12 cellular contexts compared by ENCODE assay signal in the genomic region with DNA sequence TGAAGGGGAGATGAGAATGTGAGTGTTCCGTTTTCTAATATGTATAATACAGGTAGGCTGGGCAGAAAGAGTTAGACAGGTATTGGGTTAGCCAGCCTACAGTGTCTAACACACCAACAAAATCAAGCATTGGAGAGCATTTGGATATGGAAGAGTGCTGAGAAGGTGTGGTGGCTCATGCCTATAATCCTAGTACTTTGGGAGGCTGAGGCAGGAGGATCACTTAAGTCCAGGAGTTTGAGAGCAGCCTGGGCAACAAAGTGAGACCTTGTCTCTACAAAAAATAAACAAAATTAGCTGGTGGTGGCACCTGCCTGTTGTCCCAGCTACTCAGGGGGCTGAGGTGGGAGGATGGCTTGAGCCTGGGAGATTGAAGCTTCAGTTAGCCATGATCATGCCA. TPM values are rescaled to one million over a fixed set of nuclear protein-coding genes. Genes with fewer than 3 reads are reported as not detected.
DNase-seq lines count a peak whose midpoint lies in the region; ATAC-seq and TF ChIP-seq lines count a peak whose summit lies in the region.
"Had no signal": no experiment of that assay in that cellular context is flagged by ENCODE, and none has a peak within 500 bp of the region (broad histone marks: within the 10 kb centered on the region; RNA-seq: fewer than 3 reads in every experiment).

No MANE protein-coding gene starts in this region.

- CTCF ChIA-PET in CD8-positive, alpha-beta memory T cell (lab: Charles Lee), result interaction anchor here (1.0 to 1.6 kb wide), 3 partner anchors 10 to 42 kb away, joined by 3 to 5 read pairs (median 4); no protein-coding TSS in a partner anchor
- CTCF ChIA-PET in activated CD8-positive, alpha-beta memory T cell treated with anti-CD3 and anti-CD28 coated beads, Interleukin-2, amount 10 ng/mL, durations not matched to agents 7 days and 5 days (lab: Charles Lee), result interaction anchor here (1.3 to 2.1 kb wide), 2 partner anchors 17 to 61 kb away, joined by 3 to 13 read pairs; no protein-coding TSS in a partner anchor

- intact Hi-C loops in esophagus muscularis mucosa (cut with DNase I), result no loop called here

- peaks cover 19 to 22% (median 21%) of the 10 kb centered on the region in 3 donors for H3K4me1 Mint-ChIP-seq in CD8-positive, alpha-beta memory T cell
- peaks cover 12% of the 10 kb centered on the region for H3K4me1 Mint-ChIP-seq in T-helper 17 cell
- peaks cover 15% of the 10 kb centered on the region for H3K4me1 Mint-ChIP-seq in memory B cell
- H3K4me1 Mint-ChIP-seq in stimulated activated effector memory CD8-positive, alpha-beta T cell treated with anti-CD3 and anti-CD28 coated beads, Interleukin-12 subunit alpha, Interleukin-12 subunit beta, amount 100 ng/mL, for 72 hours, result peaks cover 18% of the 10 kb centered on the region
- peaks cover 18% of the 10 kb centered on the region for H3K4me1 Mint-ChIP-seq in activated CD8-positive, alpha-beta memory T cell treated with anti-CD3 and anti-CD28 coated beads, Interleukin-2, amount 10 ng/mL, durations not matched to agents 7 days and 5 days
- H3K4me1 Mint-ChIP-seq: H9 had no signal

- H3K27me3 ChIP-seq in CD8-positive, alpha-beta memory T cell (ENCODE audit: insufficient read depth, low read length, poor library complexity, severe bottlenecking), result no peaks in the 10 kb centered on the region
- H3K27me3 ChIP-seq in esophagus muscularis mucosa, result peaks cover 0 to 12% (median 0%) of the 10 kb centered on the region in 4 donors
- H3K27me3 ChIP-seq: BLaER1 treated with 17β-estradiol and CSF1 and Interleukin-3, amounts not matched to agents 10 nM and 100 nM had no signal

- no peak for ATAC-seq in T-helper 17 cell
- ATAC-seq in memory B cell (ENCODE audit: low read depth), result no peak
- no peak for ATAC-seq in stimulated activated effector memory CD8-positive, alpha-beta T cell treated with anti-CD3 and anti-CD28 coated beads, Interleukin-12 subunit alpha, Interleukin-12 subunit beta, amount 100 ng/mL, for 72 hours
- ATAC-seq in activated CD8-positive, alpha-beta memory T cell treated with anti-CD3 and anti-CD28 coated beads, Interleukin-2, amount 10 ng/mL, durations not matched to agents 7 days and 5 days, result no peak

- H3K4me3 Mint-ChIP-seq in CD8-positive, alpha-beta memory T cell, result peak overlapping the region; percentile 2 to 84 (median 67)
- H3K4me3 Mint-ChIP-seq in T-helper 17 cell (no peak overlapping the region), memory B cell (no peak overlapping the region)
- H3K4me3 Mint-ChIP-seq in stimulated activated effector memory CD8-positive, alpha-beta T cell treated with anti-CD3 and anti-CD28 coated beads, Interleukin-12 subunit alpha, Interleukin-12 subunit beta, amount 100 ng/mL, for 72 hours, result peak overlapping the region; percentile 43
- H3K4me3 Mint-ChIP-seq in activated CD8-positive, alpha-beta memory T cell treated with anti-CD3 and anti-CD28 coated beads, Interleukin-2, amount 10 ng/mL, durations not matched to agents 7 days and 5 days, result no peak overlapping the region
- H3K4me3 Mint-ChIP-seq: H9 had no signal

- no peaks in the 10 kb centered on the region for H3K9me3 Mint-ChIP-seq in CD8-positive, alpha-beta memory T cell
- H3K9me3 Mint-ChIP-seq in memory B cell, result no peaks in the 10 kb centered on the region
- H3K9me3 Mint-ChIP-seq in stimulated activated effector memory CD8-positive, alpha-beta T cell treated with anti-CD3 and anti-CD28 coated beads, Interleukin-12 subunit alpha, Interleukin-12 subunit beta, amount 100 ng/mL, for 72 hours, result no peaks in the 10 kb centered on the region
- no peaks in the 10 kb centered on the region for H3K9me3 Mint-ChIP-seq in activated CD8-positive, alpha-beta memory T cell treated with anti-CD3 and anti-CD28 coated beads, Interleukin-2, amount 10 ng/mL, durations not matched to agents 7 days and 5 days (ENCODE audit: low read depth)
- H3K9me3 Mint-ChIP-seq: H9 had no signal

- no peak for TF ChIP-seq CTCF in esophagus muscularis mucosa (IDR thresholded peaks at IDR 0.05)

- H3K27ac Mint-ChIP-seq in CD8-positive, alpha-beta memory T cell, result peak overlapping the region; percentile 53 to 94 (median 84)
- H3K27ac Mint-ChIP-seq in T-helper 17 cell, result peak overlapping the region; percentile 27
- H3K27ac Mint-ChIP-seq in memory B cell, result peak overlapping the region; percentile 35
- H3K27ac Mint-ChIP-seq in stimulated activated effector memory CD8-positive, alpha-beta T cell treated with anti-CD3 and anti-CD28 coated beads, Interleukin-12 subunit alpha, Interleukin-12 subunit beta, amount 100 ng/mL, for 72 hours, result no peak overlapping the region
- H3K27ac Mint-ChIP-seq in activated CD8-positive, alpha-beta memory T cell treated with anti-CD3 and anti-CD28 coated beads, Interleukin-2, amount 10 ng/mL, durations not matched to agents 7 days and 5 days, result no peak overlapping the region
- H3K27ac Mint-ChIP-seq: B cell, H9 had no signal

- H3K4me3 ChIP-seq in CD8-positive, alpha-beta memory T cell (ENCODE audit: low read length), result no peak overlapping the region
- H3K4me3 ChIP-seq in esophagus muscularis mucosa, result no peak overlapping the region
- H3K4me3 ChIP-seq: BLaER1 treated with 17β-estradiol and CSF1 and Interleukin-3, amounts not matched to agents 10 nM and 100 nM had no signal

- WGBS in esophagus muscularis mucosa, result 84% methylated on average over 1 of the region's 1 CpG

- H3K4me1 ChIP-seq in CD8-positive, alpha-beta memory T cell (ENCODE audit: insufficient read depth, low read length), result peaks cover 5% of the 10 kb centered on the region
- H3K4me1 ChIP-seq in esophagus muscularis mucosa, result peaks cover 0 to 2% (median 0%) of the 10 kb centered on the region in 4 donors
- H3K4me1 ChIP-seq: Caco-2 had no signal

- no peaks in the 10 kb centered on the region for H3K36me3 Mint-ChIP-seq in CD8-positive, alpha-beta memory T cell
- H3K36me3 Mint-ChIP-seq in T-helper 17 cell (ENCODE audit: low read depth) (no peaks in the 10 kb centered on the region), memory B cell (no peaks in the 10 kb centered on the region)
- H3K36me3 Mint-ChIP-seq in stimulated activated effector memory CD8-positive, alpha-beta T cell treated with anti-CD3 and anti-CD28 coated beads, Interleukin-12 subunit alpha, Interleukin-12 subunit beta, amount 100 ng/mL, for 72 hours, result no peaks in the 10 kb centered on the region
- H3K36me3 Mint-ChIP-seq in activated CD8-positive, alpha-beta memory T cell treated with anti-CD3 and anti-CD28 coated beads, Interleukin-2, amount 10 ng/mL, durations not matched to agents 7 days and 5 days, result no peaks in the 10 kb centered on the region

- peak overlapping the region; percentile 0 for H3K27ac ChIP-seq in CD8-positive, alpha-beta memory T cell (ENCODE audit: low read depth, low read length)
- no peak overlapping the region for H3K27ac ChIP-seq in esophagus muscularis mucosa (replicated peaks in 1 of 4)
- H3K27ac ChIP-seq: BLaER1 treated with 17β-estradiol and CSF1 and Interleukin-3, amounts not matched to agents 10 nM and 100 nM had no signal

- no peaks in the 10 kb centered on the region for H3K36me3 ChIP-seq in CD8-positive, alpha-beta memory T cell (ENCODE audit: insufficient read depth, low read length)
- H3K36me3 ChIP-seq in esophagus muscularis mucosa, result no peaks in the 10 kb centered on the region
- H3K36me3 ChIP-seq: BLaER1 treated with 17β-estradiol and CSF1 and Interleukin-3, amounts not matched to agents 10 nM and 100 nM had no signal

- DNase-seq in CD8-positive, alpha-beta memory T cell, result no peak
- DNase-seq in T-helper 17 cell (no peak), memory B cell (ENCODE audit: low spot score in 2 of 2) (no peak), esophagus muscularis mucosa (ENCODE audit: extremely low spot score) (no peak), hippocampal formation (lab: John Stamatoyannopoulos, UW) (no peak)
- DNase-seq in stimulated activated effector memory CD8-positive, alpha-beta T cell treated with anti-CD3 and anti-CD28 coated beads, Interleukin-12 subunit alpha, Interleukin-12 subunit beta, amount 100 ng/mL, for 72 hours (ENCODE audit: low spot score in 2 of 2), result no peak
- DNase-seq in activated CD8-positive, alpha-beta memory T cell treated with anti-CD3 and anti-CD28 coated beads, Interleukin-2, amount 10 ng/mL, durations not matched to agents 7 days and 5 days, result no peak
- DNase-seq: Caco-2, H9, IMR-90 had no signal

- TF ChIP-seq POLR2A in esophagus muscularis mucosa (IDR thresholded peaks at IDR 0.05; ENCODE audit: low read depth), result no peak

- POLR2A ChIA-PET in CD8-positive, alpha-beta memory T cell (lab: Charles Lee), result interaction anchor here (1.3 kb wide), 1 partner anchor 15 kb away, joined by 4 read pairs; no protein-coding TSS in a partner anchor

- no peaks in the 10 kb centered on the region for H3K9me3 ChIP-seq in CD8-positive, alpha-beta memory T cell (ENCODE audit: low read length)
- no peaks in the 10 kb centered on the region for H3K9me3 ChIP-seq in T-helper 17 cell (ENCODE audit: control insufficient read depth, low read length, poor library complexity, severe bottlenecking)
- H3K9me3 ChIP-seq in esophagus muscularis mucosa, result no peaks in the 10 kb centered on the region
- H3K9me3 ChIP-seq: BLaER1 treated with 17β-estradiol and CSF1 and Interleukin-3, amounts not matched to agents 10 nM and 100 nM; Caco-2 had no signal

- H3K27me3 Mint-ChIP-seq in CD8-positive, alpha-beta memory T cell, result peaks cover 0 to 3% of the 10 kb centered on the region in 2 donors
- H3K27me3 Mint-ChIP-seq in T-helper 17 cell (peaks cover 4% of the 10 kb centered on the region), memory B cell (no peaks in the 10 kb centered on the region)
- peaks cover 7% of the 10 kb centered on the region for H3K27me3 Mint-ChIP-seq in activated CD8-positive, alpha-beta memory T cell treated with anti-CD3 and anti-CD28 coated beads, Interleukin-2, amount 10 ng/mL, durations not matched to agents 7 days and 5 days
- H3K27me3 Mint-ChIP-seq: B cell had no signal

- TF ChIP-seq EP300 in esophagus muscularis mucosa (IDR thresholded peaks at IDR 0.05), result no peak

RNA-seq across cellular contexts. Expression of gene SLC23A2, which starts 38.6 kb away (rescaled TPM):
- 10 to 100 TPM; 20.6 to 24.3 TPM for total RNA-seq in CD8-positive, alpha-beta memory T cell
- 6.7 TPM for polyA plus RNA-seq in CD8-positive, alpha-beta memory T cell
- total RNA-seq in T-helper 17 cell, result 10 to 100 TPM; 18.0 to 24.4 TPM
- 10 to 100 TPM in 3 of 4 donors, 1 to 10 TPM in 1; 8.7 to 16.0 (median 12.2) TPM for total RNA-seq in esophagus muscularis mucosa
- 10 to 100 TPM; 16.1 to 16.5 TPM for total RNA-seq in activated CD8-positive, alpha-beta memory T cell treated with anti-CD3 and anti-CD28 coated beads, Interleukin-2, amount 10 ng/mL, durations not matched to agents 7 days and 5 days

Comparison
In these comparisons a context has a peak if more than half of its experiments do, and no peak if none do; other contexts are left out.
1. H3K27ac Mint-ChIP-seq: peak in CD8-positive, alpha-beta memory T cell (8 of 8), T-helper 17 cell (single experiment) and memory B cell (single experiment); none in stimulated activated effector memory CD8-positive, alpha-beta T cell treated with anti-CD3 and anti-CD28 coated beads, Interleukin-12 subunit alpha, Interleukin-12 subunit beta, amount 100 ng/mL, for 72 hours (single experiment) and activated CD8-positive, alpha-beta memory T cell treated with anti-CD3 and anti-CD28 coated beads, Interleukin-2, amount 10 ng/mL, durations not matched to agents 7 days and 5 days (single experiment).
2. H3K4me3 Mint-ChIP-seq: peak in CD8-positive, alpha-beta memory T cell (7 of 7) and stimulated activated effector memory CD8-positive, alpha-beta T cell treated with anti-CD3 and anti-CD28 coated beads, Interleukin-12 subunit alpha, Interleukin-12 subunit beta, amount 100 ng/mL, for 72 hours (single experiment); none in T-helper 17 cell (single experiment), memory B cell (single experiment) and activated CD8-positive, alpha-beta memory T cell treated with anti-CD3 and anti-CD28 coated beads, Interleukin-2, amount 10 ng/mL, durations not matched to agents 7 days and 5 days (single experiment).